In genomic region chr3:119831941-119832371, GRCh38 we compare ENCODE assay signal across 1 cellular context.
TF ChIP-seq lines count a peak whose summit lies in the region.

No MANE protein-coding gene starts in this region.

TF ChIP-seq in GM23338, 12 proteins besides CTCF, POLR2A, EP300 and RAD21 (continued from another document):
- TF ChIP-seq REST (IDR thresholded peaks at IDR 0.05; ENCODE audit: unreplicated experiment) (no peak), ETS1 (IDR thresholded peaks at IDR 0.05) (no peak), ZNF114 (CRISPR knock-in tag; IDR thresholded peaks at IDR 0.05) (no peak), NANOG (IDR thresholded peaks at IDR 0.05; ENCODE audit: borderline replicate concordance) (no peak), EZH2 (IDR thresholded peaks at IDR 0.05; ENCODE audit: low read depth, unreplicated experiment) (no peak), ZNF462 (CRISPR knock-in tag; IDR thresholded peaks at IDR 0.05) (no peak)
